1 cellular context compared by ENCODE assay signal in the genomic region with DNA sequence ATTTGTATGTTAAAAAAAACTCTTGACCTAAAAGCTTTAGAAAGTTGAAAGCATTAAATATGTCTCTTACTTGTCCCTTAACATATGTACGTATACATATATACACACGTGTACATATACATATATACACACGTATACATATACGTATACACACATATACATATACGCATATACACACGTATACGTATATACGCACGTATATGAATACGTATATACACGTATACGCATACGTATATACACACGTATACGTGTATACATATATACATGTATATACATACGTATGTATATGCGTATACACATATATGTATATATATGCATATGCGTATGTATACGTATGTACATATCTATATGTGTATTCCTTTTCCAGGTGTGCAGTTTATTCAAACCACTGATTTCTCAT.
TF ChIP-seq lines count a peak whose summit lies in the region.

No MANE protein-coding gene starts in this region.

TF ChIP-seq in A549, 52 proteins besides CTCF, POLR2A, EP300 and RAD21:
- TF ChIP-seq, protein P1, sequence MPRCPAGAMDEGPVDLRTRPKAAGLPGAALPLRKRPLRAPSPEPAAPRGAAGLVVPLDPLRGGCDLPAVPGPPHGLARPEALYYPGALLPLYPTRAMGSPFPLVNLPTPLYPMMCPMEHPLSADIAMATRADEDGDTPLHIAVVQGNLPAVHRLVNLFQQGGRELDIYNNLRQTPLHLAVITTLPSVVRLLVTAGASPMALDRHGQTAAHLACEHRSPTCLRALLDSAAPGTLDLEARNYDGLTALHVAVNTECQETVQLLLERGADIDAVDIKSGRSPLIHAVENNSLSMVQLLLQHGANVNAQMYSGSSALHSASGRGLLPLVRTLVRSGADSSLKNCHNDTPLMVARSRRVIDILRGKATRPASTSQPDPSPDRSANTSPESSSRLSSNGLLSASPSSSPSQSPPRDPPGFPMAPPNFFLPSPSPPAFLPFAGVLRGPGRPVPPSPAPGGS (IDR thresholded peaks at IDR 0.05) = no peak
- TF ChIP-seq NFE2L2 (conservative IDR thresholded peaks at IDR 0.05; ENCODE audit: low read length) (no peak), PHF8 (IDR thresholded peaks at IDR 0.05; ENCODE audit: borderline replicate concordance, low read depth) (no peak), FOXS1 (CRISPR knock-in tag; IDR thresholded peaks at IDR 0.05) (no peak), TFCP2L1 (CRISPR knock-in tag; IDR thresholded peaks at IDR 0.05) (no peak), EHMT2 (IDR thresholded peaks at IDR 0.05; ENCODE audit: low read depth) (no peak), SREBF2 (IDR thresholded peaks at IDR 0.05) (no peak), ZSCAN20 (CRISPR knock-in tag; IDR thresholded peaks at IDR 0.05) (no peak), SMC3 (IDR thresholded peaks at IDR 0.05) (no peak), HOXB5 (CRISPR knock-in tag; IDR thresholded peaks at IDR 0.05) (no peak), HEYL (CRISPR knock-in tag; IDR thresholded peaks at IDR 0.05) (no peak), RCOR1 (IDR thresholded peaks at IDR 0.05; ENCODE audit: low read depth, low read length) (no peak), ZFP36 (IDR thresholded peaks at IDR 0.05; ENCODE audit: borderline replicate concordance, partially characterized antibody) (no peak), ESRRA (IDR thresholded peaks at IDR 0.05; ENCODE audit: borderline replicate concordance, low read length) (no peak)
- TF ChIP-seq, protein P2, sequence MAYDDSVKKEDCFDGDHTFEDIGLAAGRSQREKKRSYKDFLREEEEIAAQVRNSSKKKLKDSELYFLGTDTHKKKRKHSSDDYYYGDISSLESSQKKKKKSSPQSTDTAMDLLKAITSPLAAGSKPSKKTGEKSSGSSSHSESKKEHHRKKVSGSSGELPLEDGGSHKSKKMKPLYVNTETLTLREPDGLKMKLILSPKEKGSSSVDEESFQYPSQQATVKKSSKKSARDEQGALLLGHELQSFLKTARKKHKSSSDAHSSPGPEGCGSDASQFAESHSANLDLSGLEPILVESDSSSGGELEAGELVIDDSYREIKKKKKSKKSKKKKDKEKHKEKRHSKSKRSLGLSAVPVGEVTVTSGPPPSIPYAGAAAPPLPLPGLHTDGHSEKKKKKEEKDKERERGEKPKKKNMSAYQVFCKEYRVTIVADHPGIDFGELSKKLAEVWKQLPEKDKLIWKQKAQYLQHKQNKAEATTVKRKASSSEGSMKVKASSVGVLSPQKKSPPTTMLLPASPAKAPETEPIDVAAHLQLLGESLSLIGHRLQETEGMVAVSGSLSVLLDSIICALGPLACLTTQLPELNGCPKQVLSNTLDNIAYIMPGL (CRISPR knock-in tag; IDR thresholded peaks at IDR 0.05; ENCODE audit: borderline replicate concordance) = no peak
- TF ChIP-seq, protein P3, sequence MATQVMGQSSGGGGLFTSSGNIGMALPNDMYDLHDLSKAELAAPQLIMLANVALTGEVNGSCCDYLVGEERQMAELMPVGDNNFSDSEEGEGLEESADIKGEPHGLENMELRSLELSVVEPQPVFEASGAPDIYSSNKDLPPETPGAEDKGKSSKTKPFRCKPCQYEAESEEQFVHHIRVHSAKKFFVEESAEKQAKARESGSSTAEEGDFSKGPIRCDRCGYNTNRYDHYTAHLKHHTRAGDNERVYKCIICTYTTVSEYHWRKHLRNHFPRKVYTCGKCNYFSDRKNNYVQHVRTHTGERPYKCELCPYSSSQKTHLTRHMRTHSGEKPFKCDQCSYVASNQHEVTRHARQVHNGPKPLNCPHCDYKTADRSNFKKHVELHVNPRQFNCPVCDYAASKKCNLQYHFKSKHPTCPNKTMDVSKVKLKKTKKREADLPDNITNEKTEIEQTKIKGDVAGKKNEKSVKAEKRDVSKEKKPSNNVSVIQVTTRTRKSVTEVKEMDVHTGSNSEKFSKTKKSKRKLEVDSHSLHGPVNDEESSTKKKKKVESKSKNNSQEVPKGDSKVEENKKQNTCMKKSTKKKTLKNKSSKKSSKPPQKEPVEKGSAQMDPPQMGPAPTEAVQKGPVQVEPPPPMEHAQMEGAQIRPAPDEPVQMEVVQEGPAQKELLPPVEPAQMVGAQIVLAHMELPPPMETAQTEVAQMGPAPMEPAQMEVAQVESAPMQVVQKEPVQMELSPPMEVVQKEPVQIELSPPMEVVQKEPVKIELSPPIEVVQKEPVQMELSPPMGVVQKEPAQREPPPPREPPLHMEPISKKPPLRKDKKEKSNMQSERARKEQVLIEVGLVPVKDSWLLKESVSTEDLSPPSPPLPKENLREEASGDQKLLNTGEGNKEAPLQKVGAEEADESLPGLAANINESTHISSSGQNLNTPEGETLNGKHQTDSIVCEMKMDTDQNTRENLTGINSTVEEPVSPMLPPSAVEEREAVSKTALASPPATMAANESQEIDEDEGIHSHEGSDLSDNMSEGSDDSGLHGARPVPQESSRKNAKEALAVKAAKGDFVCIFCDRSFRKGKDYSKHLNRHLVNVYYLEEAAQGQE (IDR thresholded peaks at IDR 0.05) = no peak
